8 cellular contexts compared by ENCODE assay signal in the genomic region with DNA sequence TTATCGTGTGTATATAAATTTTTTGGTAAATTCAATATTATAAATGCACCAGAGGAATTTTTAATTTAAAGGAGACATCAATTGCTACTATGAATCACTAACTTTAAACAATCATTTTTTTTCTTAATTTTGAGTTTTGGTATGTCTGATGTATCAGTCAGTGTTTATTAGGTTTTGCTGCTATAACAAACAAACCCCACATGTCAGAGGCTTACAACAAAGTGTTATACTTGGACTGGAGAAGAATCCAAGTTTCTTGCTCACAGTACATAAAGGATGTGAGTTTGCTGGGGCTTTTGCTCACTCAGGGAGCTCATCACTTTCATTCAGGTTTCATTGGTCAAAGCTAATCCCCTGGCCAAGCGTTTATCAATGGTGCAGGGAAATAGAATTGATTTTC.
"Had no signal": no experiment of that assay in that cellular context is flagged by ENCODE, and none has a peak within 500 bp of the region (broad histone marks: within the 10 kb centered on the region; RNA-seq: fewer than 3 reads in every experiment).

No MANE protein-coding gene starts in this region.

- H3K9ac ChIP-seq: KMS-11 had no signal

- H3K36me3 Mint-ChIP-seq: IgD-negative memory B cell had no signal

- H3K4me3 Mint-ChIP-seq: IgD-negative memory B cell had no signal

- H3K4me1 Mint-ChIP-seq: IgD-negative memory B cell had no signal

- H3K27ac ChIP-seq: HL-60, KMS-11 had no signal

- ATAC-seq: K562 had no signal

- H3K4me2 ChIP-seq: KMS-11 had no signal

- H3K27ac Mint-ChIP-seq: IgD-negative memory B cell had no signal

- H3K27me3 Mint-ChIP-seq: IgD-negative memory B cell had no signal

- DNase-seq: IMR-90, KBM-7, KG1 had no signal

- FAIRE-seq: HTR-8/SVneo, K562 had no signal

- H3K4me3 ChIP-seq: K562 had no signal
